ENCODE assay signal across 8 cellular contexts in the genomic region with DNA sequence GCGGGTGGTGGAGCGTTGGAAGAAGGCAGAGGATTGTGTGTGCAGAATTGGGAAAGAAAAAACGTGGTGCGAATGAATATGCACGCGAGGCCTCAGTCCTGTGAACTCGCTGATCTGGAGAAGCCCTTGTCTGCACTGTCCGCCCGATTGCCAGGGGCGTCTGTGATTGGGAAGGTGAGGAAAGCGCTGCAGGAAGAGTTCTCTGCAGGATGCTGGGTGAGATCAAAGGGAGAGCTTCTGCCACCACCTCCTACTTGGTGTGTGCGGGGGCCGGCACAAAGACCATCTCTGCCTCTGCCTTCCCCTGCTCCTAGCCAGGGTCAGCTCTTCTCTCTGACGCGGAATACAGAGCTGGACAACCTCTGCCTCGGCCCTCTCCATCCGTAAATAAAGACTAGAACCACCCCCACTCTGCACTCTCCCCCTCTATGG. TPM values are rescaled to one million over a fixed set of nuclear protein-coding genes. Genes with fewer than 3 reads are reported as not detected.
DNase-seq lines count a peak whose midpoint lies in the region; ATAC-seq and TF ChIP-seq lines count a peak whose summit lies in the region.

No MANE protein-coding gene starts in this region.

- H3K4me3 ChIP-seq in SK-N-SH (ENCODE audit: low read depth in 2 of 2, low read length in 1 of 2): peak overlapping the region; percentile 90 to 99
- peak overlapping the region; percentile 53 for H3K4me3 ChIP-seq in iPS-18c (ENCODE audit: insufficient read depth, low read depth, low read length)
- H3K4me3 ChIP-seq in stomach: peak overlapping the region; percentile 95 to 99 (median 98)

- no peak overlapping the region for H3K27ac Mint-ChIP-seq in activated T-helper 2 cell treated with anti-CD3 and anti-CD28 coated beads, Interferon-gamma antibody, Interleukin-2, Interleukin-4, amounts not matched to agents 10 μg/mL and 5 μg/mL and 100 μg/mL, durations not matched to agents 14 hours and 24 hours and 36 hours

- H3K4me1 Mint-ChIP-seq in activated T-helper 2 cell treated with anti-CD3 and anti-CD28 coated beads, Interferon-gamma antibody, Interleukin-2, Interleukin-4, amounts not matched to agents 10 μg/mL and 5 μg/mL and 100 μg/mL, durations not matched to agents 14 hours and 24 hours and 36 hours (ENCODE audit: low read depth): peaks cover 22% of the 10 kb centered on the region

- H3K27me3 ChIP-seq in SK-N-SH (ENCODE audit: insufficient read depth) (no peaks in the 10 kb centered on the region), stomach (no peaks in the 10 kb centered on the region)

- no peaks in the 10 kb centered on the region for H3F3A ChIP-seq in SK-N-SH (replicated peaks; ENCODE audit: insufficient read depth)

- H3K4me1 ChIP-seq in SK-N-SH (ENCODE audit: control insufficient read depth in 1 of 2, insufficient read depth in 2 of 2, low read depth in 1 of 2, low read length in 1 of 2) (peaks cover 11 to 19% of the 10 kb centered on the region in 2 experiments; a peak in 2 of 4 replicates), stomach (peaks cover 28 to 46% (median 40%) of the 10 kb centered on the region in 4 donors)

- peak overlapping the region; percentile 89; the same call in 1 of the 2 replicates for H2AFZ ChIP-seq in SK-N-SH (ENCODE audit: low read depth)

- peaks cover 36% of the 10 kb centered on the region for H4K20me1 ChIP-seq in SK-N-SH (ENCODE audit: insufficient read depth)

- DNase-seq in SK-N-SH (no peak), stomach (no peak), NCI-H226 (no peak), GDM1 (lab: John Stamatoyannopoulos, UW) (no peak)
- no peak for DNase-seq in activated T-helper 2 cell treated with anti-CD3 and anti-CD28 coated beads, Interferon-gamma antibody, Interleukin-2, Interleukin-4, amounts not matched to agents 10 μg/mL and 5 μg/mL and 100 μg/mL, durations not matched to agents 14 hours and 24 hours and 36 hours (ENCODE audit: low spot score)
- no peak for DNase-seq in stimulated activated CD4-positive, alpha-beta T cell treated with anti-CD3 and anti-CD28 coated beads, Interleukin-4, amount 100 ng/mL, for 1 hour

- CTCF ChIA-PET in SK-N-SH (lab: Yijun Ruan, JAX): interaction anchor here (0.7 to 1.2 kb wide), 3 partner anchors 12 to 45 kb away, joined by 3 to 4 read pairs (median 3); no protein-coding TSS in a partner anchor

- H3K4me3 Mint-ChIP-seq in activated T-helper 2 cell treated with anti-CD3 and anti-CD28 coated beads, Interferon-gamma antibody, Interleukin-2, Interleukin-4, amounts not matched to agents 10 μg/mL and 5 μg/mL and 100 μg/mL, durations not matched to agents 14 hours and 24 hours and 36 hours (ENCODE audit: low read depth): peak overlapping the region; percentile 92

- no peaks in the 10 kb centered on the region for H3K27me3 Mint-ChIP-seq in activated T-helper 2 cell treated with anti-CD3 and anti-CD28 coated beads, Interferon-gamma antibody, Interleukin-2, Interleukin-4, amounts not matched to agents 10 μg/mL and 5 μg/mL and 100 μg/mL, durations not matched to agents 14 hours and 24 hours and 36 hours (ENCODE audit: low read depth)

- POLR2A ChIA-PET in SK-N-SH (lab: Yijun Ruan, JAX): interaction anchor here (1.2 kb wide), 1 partner anchor 25 kb away, joined by 3 read pairs; a partner anchor contains a TSS

- H3K36me3 ChIP-seq in SK-N-SH (replicated peaks in 1 of 2; ENCODE audit: control insufficient read depth in 1 of 2, insufficient read depth in 2 of 2, low read length in 1 of 2) (peaks cover 4 to 6% of the 10 kb centered on the region in 2 experiments), stomach (peaks cover 2 to 19% (median 13%) of the 10 kb centered on the region in 4 donors)

- H3K9me3 ChIP-seq in SK-N-SH (no peaks in the 10 kb centered on the region), iPS-18c (ENCODE audit: control insufficient read depth, insufficient read depth, low read length) (no peaks in the 10 kb centered on the region), stomach (no peaks in the 10 kb centered on the region)

- no peaks in the 10 kb centered on the region for H3K9me2 ChIP-seq in SK-N-SH

- no peak for TF ChIP-seq EP300 in SK-N-SH (IDR thresholded peaks at IDR 0.05; ENCODE audit: borderline replicate concordance in 1 of 2, low read depth in 1 of 2, low read length in 1 of 2)
- no peak for TF ChIP-seq EP300 in stomach (IDR thresholded peaks at IDR 0.05)

- peaks cover 42% of the 10 kb centered on the region for H3K79me2 ChIP-seq in SK-N-SH (ENCODE audit: insufficient read depth)

- peak overlapping the region; percentile 76 for H3K4me2 ChIP-seq in SK-N-SH

- ATAC-seq in SK-N-SH treated with all-trans-retinoic acid at 6 μM for 48 hours: no peak

- TF ChIP-seq CTCF in SK-N-SH (IDR thresholded peaks at IDR 0.05) (no peak), stomach (IDR thresholded peaks at IDR 0.05) (no peak)

- no peaks in the 10 kb centered on the region for H3K9me3 Mint-ChIP-seq in activated T-helper 2 cell treated with anti-CD3 and anti-CD28 coated beads, Interferon-gamma antibody, Interleukin-2, Interleukin-4, amounts not matched to agents 10 μg/mL and 5 μg/mL and 100 μg/mL, durations not matched to agents 14 hours and 24 hours and 36 hours

- H3K27ac ChIP-seq in SK-N-SH (ENCODE audit: low read depth in 2 of 2, low read length in 1 of 2) (no peak overlapping the region; a peak in 1 of 4 replicates), stomach (peak overlapping the region in 4 of 5 donors; percentile 67 to 94 (median 86))

- no peak for TF ChIP-seq RAD21 in SK-N-SH (IDR thresholded peaks at IDR 0.05; ENCODE audit: low read length)

- H3K36me3 Mint-ChIP-seq in activated T-helper 2 cell treated with anti-CD3 and anti-CD28 coated beads, Interferon-gamma antibody, Interleukin-2, Interleukin-4, amounts not matched to agents 10 μg/mL and 5 μg/mL and 100 μg/mL, durations not matched to agents 14 hours and 24 hours and 36 hours (ENCODE audit: low read depth): peaks cover 9% of the 10 kb centered on the region

- no peak for TF ChIP-seq POLR2A in stomach (IDR thresholded peaks at IDR 0.05)

- intact Hi-C loops in activated T-helper 2 cell treated with anti-CD3 and anti-CD28 coated beads, Interferon-gamma antibody, Interleukin-2, Interleukin-4, amounts not matched to agents 10 μg/mL and 5 μg/mL and 100 μg/mL, durations not matched to agents 14 hours and 24 hours and 36 hours (cut with micrococcal nuclease): loop anchor here (1.0 to 5.0 kb wide), 3 partner anchors 25 to 189 kb away; a partner anchor contains a TSS
- intact Hi-C loops in stomach (cut with DNase I; ENCODE audit: low total_unique reads): no loop called here

- H3K9ac ChIP-seq in SK-N-SH: peak overlapping the region; percentile 68; the same call in 1 of the 2 replicates

- WGBS in SK-N-SH (ENCODE audit: low lambda C conversion rate): 60% methylated on average over 15 of the region's 17 CpGs
- WGBS in stomach, 5 donors: 38 to 48% (median 45%) methylated on average over 17 of the region's 17 CpGs

TF ChIP-seq in SK-N-SH, 30 proteins besides CTCF, POLR2A, EP300 and RAD21 (continues in another document):
- TF ChIP-seq MXI1 (IDR thresholded peaks at IDR 0.05; ENCODE audit: low read depth, low read length) (no peak), SIN3A (IDR thresholded peaks at IDR 0.05; ENCODE audit: borderline replicate concordance, low read depth, low read length) (no peak), POLR2AphosphoS5 (IDR thresholded peaks at IDR 0.05; ENCODE audit: low read depth, low read length) (no peak)

TF ChIP-seq in SK-N-SH treated with all-trans-retinoic acid at 6 μM for 48 hours, 23 proteins besides CTCF, POLR2A, EP300 and RAD21 (continues in another document):
- TF ChIP-seq ZFP30 (CRISPR knock-in tag; IDR thresholded peaks at IDR 0.05) (no peak), PPARA (CRISPR knock-in tag; IDR thresholded peaks at IDR 0.05; ENCODE audit: borderline replicate concordance) (no peak), ISL1 (CRISPR knock-in tag; IDR thresholded peaks at IDR 0.05) (no peak)

RNA-seq across cellular contexts. Expression of a gene that starts 0.8 kb away (rescaled TPM):
- polyA plus RNA-seq in SK-N-SH (2012; rRNA removed) (257 and 285 TPM in 2 replicates), stomach (100 to 1,000 TPM in 2 of 3 donors, 10 to 100 TPM in 1; 67.0 to 225 (median 170) TPM)
- 161 and 219 TPM in 2 replicates for polyA plus RNA-seq in SK-N-SH (2012; cell fraction: cytosol; rRNA removed)
- polyA plus RNA-seq in SK-N-SH (2012; cell fraction: nucleus; rRNA removed): 102 and 144 TPM in 2 replicates
- total RNA-seq in activated T-helper 2 cell treated with anti-CD3 and anti-CD28 coated beads, Interferon-gamma antibody, Interleukin-2, Interleukin-4, amounts not matched to agents 10 μg/mL and 5 μg/mL and 100 μg/mL, durations not matched to agents 14 hours and 24 hours and 36 hours: 63.9 and 67.9 TPM in 2 replicates
- 100 to 1,000 TPM in 1 of 5 donors, 10 to 100 TPM in 4; 26.8 to 105 (median 69.2) TPM for total RNA-seq in stomach

RNA-seq across cellular contexts. Expression of a gene that starts 25.3 kb away (rescaled TPM):
- polyA plus RNA-seq in SK-N-SH (2012; rRNA removed): 0.46 and 0.57 TPM in 2 replicates
- 0.17 and 0.29 TPM in 2 replicates for polyA plus RNA-seq in SK-N-SH (2012; cell fraction: cytosol; rRNA removed)
- polyA plus RNA-seq in SK-N-SH (2012; cell fraction: nucleus; rRNA removed): 0.83 and 1.1 TPM in 2 replicates
- total RNA-seq in activated T-helper 2 cell treated with anti-CD3 and anti-CD28 coated beads, Interferon-gamma antibody, Interleukin-2, Interleukin-4, amounts not matched to agents 10 μg/mL and 5 μg/mL and 100 μg/mL, durations not matched to agents 14 hours and 24 hours and 36 hours: 0.44 and 0.64 TPM in 2 replicates
- total RNA-seq in stomach: not detected
- not detected for polyA plus RNA-seq in stomach

RNA-seq across cellular contexts. Expression of a gene that starts 29.6 kb away (rescaled TPM):
- polyA plus RNA-seq in SK-N-SH (2012; rRNA removed) (not detected in 2 replicates), stomach (not detected)
- not detected in 2 replicates for polyA plus RNA-seq in SK-N-SH (2012; cell fraction: cytosol; rRNA removed)
- not detected in 2 replicates for polyA plus RNA-seq in SK-N-SH (2012; cell fraction: nucleus; rRNA removed)
- not detected in 2 replicates for total RNA-seq in activated T-helper 2 cell treated with anti-CD3 and anti-CD28 coated beads, Interferon-gamma antibody, Interleukin-2, Interleukin-4, amounts not matched to agents 10 μg/mL and 5 μg/mL and 100 μg/mL, durations not matched to agents 14 hours and 24 hours and 36 hours
- not detected for total RNA-seq in stomach

RNA-seq across cellular contexts. Expression of a gene that starts 33.0 kb away (rescaled TPM):
- 0.03 and 0.05 TPM in 2 replicates for polyA plus RNA-seq in SK-N-SH (2012; rRNA removed)
- polyA plus RNA-seq in SK-N-SH (2012; cell fraction: cytosol; rRNA removed): 0.01 TPM in 2 replicates
- polyA plus RNA-seq in SK-N-SH (2012; cell fraction: nucleus; rRNA removed): 0.21 and 0.50 TPM in 2 replicates
- total RNA-seq in activated T-helper 2 cell treated with anti-CD3 and anti-CD28 coated beads, Interferon-gamma antibody, Interleukin-2, Interleukin-4, amounts not matched to agents 10 μg/mL and 5 μg/mL and 100 μg/mL, durations not matched to agents 14 hours and 24 hours and 36 hours: not detected in 2 replicates
- not detected for total RNA-seq in stomach
- under 1 TPM; 0.25 to 0.61 (median 0.35) TPM for polyA plus RNA-seq in stomach

RNA-seq across cellular contexts. Expression of a gene that starts 34.5 kb away (rescaled TPM):
- polyA plus RNA-seq in SK-N-SH (2012; rRNA removed) (45.1 and 58.6 TPM in 2 replicates), stomach (10 to 100 TPM; 25.0 to 90.2 (median 29.3) TPM)
- polyA plus RNA-seq in SK-N-SH (2012; cell fraction: cytosol; rRNA removed): 10.6 and 15.2 TPM in 2 replicates
- polyA plus RNA-seq in SK-N-SH (2012; cell fraction: nucleus; rRNA removed): 429 and 445 TPM in 2 replicates
- total RNA-seq in activated T-helper 2 cell treated with anti-CD3 and anti-CD28 coated beads, Interferon-gamma antibody, Interleukin-2, Interleukin-4, amounts not matched to agents 10 μg/mL and 5 μg/mL and 100 μg/mL, durations not matched to agents 14 hours and 24 hours and 36 hours: 59.6 and 60.0 TPM in 2 replicates
- total RNA-seq in stomach: 100 to 1,000 TPM in 1 of 5 donors, 10 to 100 TPM in 4; 10.1 to 114 (median 74.7) TPM

Comparison
In these comparisons a context has a peak if more than half of its experiments do, and no peak if none do; other contexts are left out.
1. H3K27ac ChIP-seq: peak in stomach (4 of 5); none in SK-N-SH (0 of 2).
2. Peak in every context shown above with its lines, with median percentiles within 50 percentile points of each other: H3K4me3 ChIP-seq.